In genomic region chr17:41782142-41782541, GRCh38 we compare ENCODE assay signal across 12 cellular contexts. TPM values are rescaled to one million over a fixed set of nuclear protein-coding genes. Genes with fewer than 3 reads are reported as not detected.
DNase-seq lines count a peak whose midpoint lies in the region; ATAC-seq and TF ChIP-seq lines count a peak whose summit lies in the region.
"Had no signal": no experiment of that assay in that cellular context is flagged by ENCODE, and none has a peak within 500 bp of the region (broad histone marks: within the 10 kb centered on the region; RNA-seq: fewer than 3 reads in every experiment).

No MANE protein-coding gene starts in this region.

- H3K9ac ChIP-seq in colonic mucosa (ENCODE audit: low read depth in 2 of 2, low read length in 2 of 2) = peak overlapping the region in 1 of 2 donors; percentile 51

- H3K4me1 ChIP-seq in colonic mucosa = peaks cover 14% of the 10 kb centered on the region

- DNase-seq in G401 (ENCODE audit: low spot score) (peak; percentile 58), colonic mucosa (no peak), CD1c-positive myeloid dendritic cell (ENCODE audit: extremely low spot score) (no peak), NCI-H1694 treated with DMSO at 0.1 percent for 48 hours (lab: John Stamatoyannopoulos, UW) (no peak), SW 1271 (lab: John Stamatoyannopoulos, UW) (no peak)
- DNase-seq: Kasumi-1, NCI-H2107, T-helper 17 cell had no signal

- H3K27ac ChIP-seq in colonic mucosa (peak overlapping the region; percentile 18), layer of hippocampus (ENCODE audit: low read depth, low read length) (peak overlapping the region; percentile 36), skin epidermis (peak overlapping the region in 19 of 21 experiments; percentile 14 to 99 (median 67))

- H3K36me3 ChIP-seq in colonic mucosa = no peaks in the 10 kb centered on the region

- H3K27me3 ChIP-seq in colonic mucosa (no peaks in the 10 kb centered on the region), layer of hippocampus (ENCODE audit: control insufficient read depth, insufficient read depth, low read length) (no peaks in the 10 kb centered on the region)

- in situ Hi-C loops in G401 (cut with HindIII; ENCODE audit: low sequenced_read_pairs) = no loop called here

- H3K9me3 ChIP-seq in colonic mucosa = no peaks in the 10 kb centered on the region

- no peak for ATAC-seq in GM21825 (IDR thresholded peaks at IDR 0.05; ENCODE audit: unreplicated experiment)
- ATAC-seq: sciatic nerve, T-helper 17 cell had no signal

- TF ChIP-seq CTCF in colonic mucosa (IDR thresholded peaks at IDR 0.05) = no peak

- intact Hi-C loops in colonic mucosa (cut with DNase I) = no loop called here

- H3K4me3 ChIP-seq in colonic mucosa (no peak overlapping the region), skin epidermis (peak overlapping the region in 5 of 7 experiments; percentile 6 to 80 (median 25))

RNA-seq across cellular contexts. Expression of gene JUP, which starts 4.4 kb away (rescaled TPM):
- 44.9 and 57.8 TPM in 2 replicates for total RNA-seq in G401 (2014; rRNA removed; shearing (Covaris generic))
- total RNA-seq in colonic mucosa = 100 to 1,000 TPM; 317 to 353 TPM

RNA-seq across cellular contexts. Expression of gene P3H4, which starts 29.6 kb away (rescaled TPM):
- total RNA-seq in G401 (2014; rRNA removed; shearing (Covaris generic)) = 30.5 and 40.4 TPM in 2 replicates
- 10 to 100 TPM in 1 of 2 donors, 1 to 10 TPM in 1; 8.5 to 16.7 TPM for total RNA-seq in colonic mucosa

RNA-seq across cellular contexts. Expression of gene FKBP10, which starts 30.7 kb away (rescaled TPM):
- total RNA-seq in G401 (2014; rRNA removed; shearing (Covaris generic)) = 207 and 220 TPM in 2 replicates
- total RNA-seq in colonic mucosa = 10 to 100 TPM; 10.3 to 12.8 TPM
- total RNA-seq: T-helper 17 cell had no signal

RNA-seq across cellular contexts. Expression of gene HAP1, which starts 47.7 kb away (rescaled TPM):
- 1.1 and 1.6 TPM in 2 replicates for total RNA-seq in G401 (2014; rRNA removed; shearing (Covaris generic))
- under 1 TPM; 0.10 to 0.53 TPM for total RNA-seq in colonic mucosa

RNA-seq across cellular contexts. Expression of gene NT5C3B, which starts 53.9 kb away (rescaled TPM):
- total RNA-seq in G401 (2014; rRNA removed; shearing (Covaris generic)) = 75.8 and 77.8 TPM in 2 replicates
- total RNA-seq in colonic mucosa = 10 to 100 TPM; 19.5 to 20.2 TPM

Comparison
In these comparisons a context has a peak if more than half of its experiments do, and no peak if none do; other contexts are left out.
1. RNA of gene FKBP10, which starts 30.7 kb away (total RNA-seq): 207 to 220 TPM in G401; 10.3 to 12.8 TPM in colonic mucosa; every median in the first group is over 10 times any median in the second.
2. Peak in every context shown above with its lines, with median percentiles within 50 percentile points of each other: H3K27ac ChIP-seq.